20 cellular contexts compared by ENCODE assay signal in the genomic region with DNA sequence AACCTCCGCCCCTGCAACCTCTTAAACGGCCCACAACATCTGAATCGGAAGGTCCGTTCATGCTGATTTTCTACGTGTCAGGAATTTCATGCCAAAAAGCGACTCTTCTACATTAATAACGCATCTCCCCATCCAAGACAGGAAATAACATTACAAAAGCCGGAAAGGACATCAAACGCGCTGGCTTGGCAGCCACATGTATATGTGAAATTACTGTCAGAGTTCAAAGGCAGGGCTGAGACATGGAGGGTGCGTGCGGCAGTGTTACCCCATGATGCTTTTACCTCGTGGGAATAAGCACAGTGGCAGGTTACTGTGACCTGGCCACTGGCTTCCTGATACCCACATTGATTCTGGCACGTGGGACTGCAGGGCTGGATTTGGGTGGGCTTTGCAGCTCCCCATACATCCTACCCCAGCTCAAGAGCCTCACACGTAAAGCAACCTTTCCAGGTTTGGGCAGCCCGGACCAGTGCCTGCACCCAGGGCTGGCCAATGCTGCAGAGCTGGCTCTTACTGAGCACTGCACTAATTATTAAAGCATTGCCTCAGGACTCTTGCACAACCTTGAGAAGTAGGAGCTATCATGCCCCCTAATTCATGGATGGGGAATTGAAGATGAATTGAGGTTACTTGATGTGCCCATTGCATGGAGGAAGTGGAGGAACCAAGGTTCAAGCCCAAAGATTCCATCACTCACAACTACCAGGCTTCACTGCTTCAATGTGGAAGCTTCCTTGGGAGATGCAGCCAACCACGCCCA.
"Had no signal": no experiment of that assay in that cellular context is flagged by ENCODE, and none has a peak within 500 bp of the region (broad histone marks: within the 10 kb centered on the region; RNA-seq: fewer than 3 reads in every experiment).

No MANE protein-coding gene starts in this region.

- H3K4me3 Mint-ChIP-seq: activated B cell treated with CpG ODN at 0.5 μM for 24 hours; activated CD4-positive, alpha-beta memory T cell treated with anti-CD3 and anti-CD28 coated beads, Interleukin-2, amount 10 ng/mL, durations not matched to agents 7 days and 5 days; activated naive CD8-positive, alpha-beta T cell treated with anti-CD3 and anti-CD28 coated beads, Interleukin-2, amount 10 ng/mL, durations not matched to agents 7 days and 5 days; activated T-helper 17 cell treated with anti-CD3 and anti-CD28 coated beads, Interleukin-2, amount 50 U/mL, for 72 hours; brain; immature natural killer cell; naive thymus-derived CD8-positive, alpha-beta T cell; T-cell had no signal

- H3K27me3 Mint-ChIP-seq: activated CD4-positive, alpha-beta memory T cell treated with anti-CD3 and anti-CD28 coated beads, Interleukin-2, amount 10 ng/mL, durations not matched to agents 7 days and 5 days; brain had no signal

- DNase-seq: activated B cell treated with CpG ODN at 0.5 μM for 24 hours; activated CD4-positive, alpha-beta memory T cell treated with anti-CD3 and anti-CD28 coated beads, Interleukin-2, amount 10 ng/mL, durations not matched to agents 7 days and 5 days; activated CD4-positive, alpha-beta T cell treated with anti-CD3 and anti-CD28 coated beads for 4 hours; activated naive CD4-positive, alpha-beta T cell; activated naive CD8-positive, alpha-beta T cell treated with anti-CD3 and anti-CD28 coated beads, Interleukin-2, amount 10 ng/mL, durations not matched to agents 7 days and 5 days; activated T-cell treated with anti-CD3 and anti-CD28 coated beads, Interleukin-2, amount 50 U/mL, for 1 hour; anterior cingulate cortex; cortex of kidney; effector memory CD4-positive, alpha-beta T cell; immature natural killer cell; naive thymus-derived CD8-positive, alpha-beta T cell; SK-N-SH; stimulated activated CD4-positive, alpha-beta T cell treated with anti-CD3 and anti-CD28 coated beads, Interleukin-12 subunit alpha, Interleukin-12 subunit beta, amount 100 ng/mL, for 4 hours; stimulated activated CD4-positive, alpha-beta T cell treated with anti-CD3 and anti-CD28 coated beads, Interleukin-1b, Interleukin-23, amount 100 ng/mL, for 48 hours; stimulated activated naive CD8-positive, alpha-beta T cell treated with anti-CD3 and anti-CD28 coated beads, Interleukin-15, Interleukin-2, amounts not matched to agents 100 U/mL and 50 U/mL, for 24 hours; substantia nigra; T-cell had no signal

- H3K4me3 ChIP-seq: tibial nerve had no signal

- ATAC-seq: activated T-helper 17 cell treated with anti-CD3 and anti-CD28 coated beads, Interleukin-2, amount 50 U/mL, for 72 hours; naive thymus-derived CD8-positive, alpha-beta T cell; stimulated activated naive CD8-positive, alpha-beta T cell treated with anti-CD3 and anti-CD28 coated beads, Interleukin-15, Interleukin-2, amounts not matched to agents 100 U/mL and 50 U/mL, for 24 hours; T-cell had no signal

- H3K27ac Mint-ChIP-seq: activated B cell treated with CpG ODN at 0.5 μM for 24 hours; activated CD4-positive, alpha-beta memory T cell treated with anti-CD3 and anti-CD28 coated beads, Interleukin-2, amount 10 ng/mL, durations not matched to agents 7 days and 5 days; activated naive CD8-positive, alpha-beta T cell treated with anti-CD3 and anti-CD28 coated beads, Interleukin-2, amount 10 ng/mL, durations not matched to agents 7 days and 5 days; activated T-helper 17 cell treated with anti-CD3 and anti-CD28 coated beads, Interleukin-2, amount 50 U/mL, for 72 hours; brain; immature natural killer cell; naive thymus-derived CD8-positive, alpha-beta T cell; T-cell had no signal

- H3K9me3 Mint-ChIP-seq: activated B cell treated with CpG ODN at 0.5 μM for 24 hours; activated CD4-positive, alpha-beta memory T cell treated with anti-CD3 and anti-CD28 coated beads, Interleukin-2, amount 10 ng/mL, durations not matched to agents 7 days and 5 days; activated naive CD8-positive, alpha-beta T cell treated with anti-CD3 and anti-CD28 coated beads, Interleukin-2, amount 10 ng/mL, durations not matched to agents 7 days and 5 days; activated T-helper 17 cell treated with anti-CD3 and anti-CD28 coated beads, Interleukin-2, amount 50 U/mL, for 72 hours; immature natural killer cell; naive thymus-derived CD8-positive, alpha-beta T cell; T-cell had no signal

- H3K4me1 Mint-ChIP-seq: activated B cell treated with CpG ODN at 0.5 μM for 24 hours; activated CD4-positive, alpha-beta memory T cell treated with anti-CD3 and anti-CD28 coated beads, Interleukin-2, amount 10 ng/mL, durations not matched to agents 7 days and 5 days; activated naive CD8-positive, alpha-beta T cell treated with anti-CD3 and anti-CD28 coated beads, Interleukin-2, amount 10 ng/mL, durations not matched to agents 7 days and 5 days; activated T-helper 17 cell treated with anti-CD3 and anti-CD28 coated beads, Interleukin-2, amount 50 U/mL, for 72 hours; brain; immature natural killer cell; naive thymus-derived CD8-positive, alpha-beta T cell; T-cell had no signal

- H3K36me3 Mint-ChIP-seq: activated naive CD8-positive, alpha-beta T cell treated with anti-CD3 and anti-CD28 coated beads, Interleukin-2, amount 10 ng/mL, durations not matched to agents 7 days and 5 days; brain; immature natural killer cell; T-cell had no signal
